ENCODE assay signal across 1 cellular context in genomic region chr14:69901113-69901951, GRCh38.
TF ChIP-seq lines count a peak whose summit lies in the region.

No MANE protein-coding gene starts in this region.

TF ChIP-seq in H1, 55 proteins besides CTCF, POLR2A, EP300 and RAD21 (continued from another document):
- TF ChIP-seq POLR2AphosphoS5 (IDR thresholded peaks at IDR 0.05; ENCODE audit: low read depth, low read length): no peak
- TF ChIP-seq MAFK (IDR thresholded peaks at IDR 0.05; ENCODE audit: low read depth, low read length): no peak
- no peak for TF ChIP-seq SIN3A (conservative IDR thresholded peaks at IDR 0.05 in 1 of 2, IDR thresholded peaks at IDR 0.05 in 1 of 2; ENCODE audit: low read depth in 1 of 2, low read length in 2 of 2)
